ENCODE assay signal across 15 cellular contexts in the genomic region with DNA sequence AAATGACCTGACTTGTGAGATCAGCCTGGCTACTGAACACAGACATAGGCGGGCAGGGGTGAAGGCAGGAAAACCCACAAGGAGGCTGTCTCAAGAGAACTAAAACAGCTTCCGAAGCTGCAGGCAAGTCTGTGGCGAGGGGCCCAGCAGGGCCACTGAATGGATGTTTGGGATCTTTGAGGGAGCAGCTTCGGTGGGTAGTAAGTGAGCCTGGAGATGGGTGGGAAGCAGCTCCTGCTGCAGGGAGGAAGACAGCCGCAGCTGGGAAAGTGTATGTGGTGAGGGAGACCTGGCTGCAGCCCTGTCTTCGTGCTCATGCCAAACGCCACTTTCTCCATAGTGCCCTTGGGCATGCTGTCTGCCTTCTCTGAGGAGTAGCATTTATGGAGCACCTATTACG. TPM values are rescaled to one million over a fixed set of nuclear protein-coding genes. Genes with fewer than 3 reads are reported as not detected.
DNase-seq lines count a peak whose midpoint lies in the region; ATAC-seq and TF ChIP-seq lines count a peak whose summit lies in the region.
"Had no signal": no experiment of that assay in that cellular context is flagged by ENCODE, and none has a peak within 500 bp of the region (broad histone marks: within the 10 kb centered on the region; RNA-seq: fewer than 3 reads in every experiment).

No MANE protein-coding gene starts in this region.

- no peak overlapping the region for H2BK15ac ChIP-seq in mesenchymal stem cell (ENCODE audit: low read depth, poor library complexity, severe bottlenecking)

- H3K79me2 ChIP-seq in KMS-11 (ENCODE audit: insufficient read depth, low read depth) = peaks cover 67% of the 10 kb centered on the region

- H3K36me3 Mint-ChIP-seq in CD8-positive, alpha-beta T cell = peaks cover 55% of the 10 kb centered on the region
- peaks cover 4% of the 10 kb centered on the region for H3K36me3 Mint-ChIP-seq in activated naive CD8-positive, alpha-beta T cell treated with anti-CD3 and anti-CD28 coated beads, Interleukin-2, amount 10 ng/mL, durations not matched to agents 7 days and 5 days
- H3K36me3 Mint-ChIP-seq in natural killer cell = no peaks in the 10 kb centered on the region

- H3K27ac ChIP-seq in CD8-positive, alpha-beta T cell (ENCODE audit: low read depth, low read length) = no peak overlapping the region
- no peak overlapping the region for H3K27ac ChIP-seq in KMS-11
- H3K27ac ChIP-seq in mesenchymal stem cell (ENCODE audit: low read length, poor library complexity, severe bottlenecking) = no peak overlapping the region
- H3K27ac ChIP-seq: colonic mucosa, tibial artery had no signal

- H4K8ac ChIP-seq in mesenchymal stem cell (ENCODE audit: low read length) = no peak overlapping the region

- no peak for TF ChIP-seq CTCF in CD8-positive, alpha-beta T cell (IDR thresholded peaks at IDR 0.05)
- no peak for TF ChIP-seq CTCF in KMS-11 (conservative IDR thresholded peaks at IDR 0.05; ENCODE audit: low read depth, low read length)
- no peak for TF ChIP-seq CTCF in natural killer cell (IDR thresholded peaks at IDR 0.05)

- no peaks in the 10 kb centered on the region for H3K9me3 Mint-ChIP-seq in CD8-positive, alpha-beta T cell
- H3K9me3 Mint-ChIP-seq in activated naive CD8-positive, alpha-beta T cell treated with anti-CD3 and anti-CD28 coated beads, Interleukin-2, amount 10 ng/mL, durations not matched to agents 7 days and 5 days = no peaks in the 10 kb centered on the region
- H3K9me3 Mint-ChIP-seq in natural killer cell = no peaks in the 10 kb centered on the region
- H3K9me3 Mint-ChIP-seq: naive B cell had no signal

- no peak for DNase-seq in CD8-positive, alpha-beta T cell
- DNase-seq in activated naive CD8-positive, alpha-beta T cell treated with anti-CD3 and anti-CD28 coated beads, Interleukin-2, amount 10 ng/mL, durations not matched to agents 7 days and 5 days = no peak
- DNase-seq in natural killer cell = no peak
- no peak for DNase-seq in mesenchymal stem cell
- DNase-seq in SW 1271 (lab: John Stamatoyannopoulos, UW) = no peak
- DNase-seq: colonic mucosa, DMS 273 treated with DMSO at 0.1 percent for 48 hours, naive B cell, NCI-H446, tibial artery had no signal

- H4K20me1 ChIP-seq in KMS-11 (ENCODE audit: insufficient read depth) = no peaks in the 10 kb centered on the region

- CTCF ChIA-PET in CD8-positive, alpha-beta T cell (lab: Charles Lee) = interaction anchor here (3.0 kb wide), 1 partner anchor 14 kb away, joined by 12 read pairs; no protein-coding TSS in a partner anchor

- no peak overlapping the region for H3K18ac ChIP-seq in mesenchymal stem cell (ENCODE audit: low read depth in 1 of 2, low read length in 2 of 2)

- POLR2A ChIA-PET in CD8-positive, alpha-beta T cell (lab: Charles Lee) = no interaction called here
- POLR2A ChIA-PET in activated naive CD8-positive, alpha-beta T cell treated with anti-CD3 and anti-CD28 coated beads, Interleukin-2, amount 10 ng/mL, durations not matched to agents 7 days and 5 days (lab: Charles Lee) = interaction anchor here (1.0 kb wide), 1 partner anchor 26 kb away, joined by 3 read pairs; no protein-coding TSS in a partner anchor

- peaks cover 35% of the 10 kb centered on the region for H3K4me1 ChIP-seq in CD8-positive, alpha-beta T cell (ENCODE audit: insufficient read depth, low read length)
- H3K4me1 ChIP-seq in KMS-11 (ENCODE audit: low read depth, poor library complexity, severe bottlenecking) (peaks cover 33% of the 10 kb centered on the region), mesenchymal stem cell (ENCODE audit: control insufficient read depth, insufficient read depth, low read depth, low read length) (peaks cover 35% of the 10 kb centered on the region)

- H3K4me1 Mint-ChIP-seq in CD8-positive, alpha-beta T cell (ENCODE audit: low read depth) = peaks cover 46% of the 10 kb centered on the region
- H3K4me1 Mint-ChIP-seq in activated naive CD8-positive, alpha-beta T cell treated with anti-CD3 and anti-CD28 coated beads, Interleukin-2, amount 10 ng/mL, durations not matched to agents 7 days and 5 days = peaks cover 35% of the 10 kb centered on the region
- H3K4me1 Mint-ChIP-seq in natural killer cell = peaks cover 39 to 52% of the 10 kb centered on the region in 2 donors

- no peak for ATAC-seq in CD8-positive, alpha-beta T cell
- ATAC-seq in activated naive CD8-positive, alpha-beta T cell treated with anti-CD3 and anti-CD28 coated beads, Interleukin-2, amount 10 ng/mL, durations not matched to agents 7 days and 5 days (ENCODE audit: low read depth) = no peak
- no peak for ATAC-seq in natural killer cell
- ATAC-seq in HG03280 (IDR thresholded peaks at IDR 0.05; ENCODE audit: unreplicated experiment) = no peak
- ATAC-seq in HG02970 (IDR thresholded peaks at IDR 0.05; ENCODE audit: low FRiP score, unreplicated experiment) = no peak

- no peak overlapping the region for H2BK12ac ChIP-seq in mesenchymal stem cell (ENCODE audit: low read length in 2 of 2)

- H2AFZ ChIP-seq in KMS-11 (ENCODE audit: low read depth) (no peak overlapping the region), mesenchymal stem cell (ENCODE audit: low read depth, low read length) (no peak overlapping the region)

- WGBS in mesenchymal stem cell = over 99% methylated on average over 8 of the region's 8 CpGs

- H3K9ac ChIP-seq in KMS-11 = no peak overlapping the region
- no peak overlapping the region for H3K9ac ChIP-seq in mesenchymal stem cell (ENCODE audit: low read length)

- H3K14ac ChIP-seq in mesenchymal stem cell (ENCODE audit: low read length in 2 of 2) = no peak overlapping the region

- H3K79me1 ChIP-seq in mesenchymal stem cell (replicated peaks; ENCODE audit: low read length, poor library complexity, severe bottlenecking) = peaks cover 28% of the 10 kb centered on the region

- no peak overlapping the region for H4K91ac ChIP-seq in mesenchymal stem cell (ENCODE audit: low read length)

- no peak overlapping the region for H3K23ac ChIP-seq in mesenchymal stem cell (ENCODE audit: low read length in 2 of 2)

- H3K27me3 Mint-ChIP-seq in CD8-positive, alpha-beta T cell (ENCODE audit: low read depth) = no peaks in the 10 kb centered on the region
- no peaks in the 10 kb centered on the region for H3K27me3 Mint-ChIP-seq in activated naive CD8-positive, alpha-beta T cell treated with anti-CD3 and anti-CD28 coated beads, Interleukin-2, amount 10 ng/mL, durations not matched to agents 7 days and 5 days
- H3K27me3 Mint-ChIP-seq in natural killer cell (ENCODE audit: low read depth in 2 of 2) = no peaks in the 10 kb centered on the region
- H3K27me3 Mint-ChIP-seq: naive B cell had no signal

- H3K9me3 ChIP-seq in CD8-positive, alpha-beta T cell (ENCODE audit: low read length) = no peaks in the 10 kb centered on the region
- H3K9me3 ChIP-seq in mesenchymal stem cell (ENCODE audit: control insufficient read depth, low read length) = no peaks in the 10 kb centered on the region
- H3K9me3 ChIP-seq: colonic mucosa, tibial artery had no signal

- no peak overlapping the region for H3K4me3 ChIP-seq in CD8-positive, alpha-beta T cell (ENCODE audit: low read depth, low read length)
- no peak overlapping the region for H3K4me3 ChIP-seq in KMS-11 (IDR thresholded peaks at IDR 0.05; ENCODE audit: insufficient read depth, low read depth, low read length)
- H3K4me3 ChIP-seq in mesenchymal stem cell (ENCODE audit: insufficient read depth in 1 of 2, low read depth in 1 of 2, low read length in 2 of 2) = peak overlapping the region in 1 of 2 experiments; percentile 93
- H3K4me3 ChIP-seq: colonic mucosa, smooth muscle cell, tibial artery had no signal

- intact Hi-C loops in CD8-positive, alpha-beta T cell (cut with DNase I, micrococcal nuclease) = loop anchor here in 1 of 2 experiments (10.0 kb wide), 1 partner anchor 1279 kb away; a partner anchor contains a TSS
- intact Hi-C loops in natural killer cell (cut with micrococcal nuclease) = no loop called here

- no peak overlapping the region for H2BK5ac ChIP-seq in mesenchymal stem cell (ENCODE audit: low read depth, low read length, poor library complexity, severe bottlenecking)

- no peaks in the 10 kb centered on the region for H3K27me3 ChIP-seq in CD8-positive, alpha-beta T cell (ENCODE audit: insufficient read depth, low read length)
- H3K27me3 ChIP-seq in KMS-11 (ENCODE audit: insufficient read depth, low read depth) (no peaks in the 10 kb centered on the region), mesenchymal stem cell (ENCODE audit: control insufficient read depth in 1 of 2, insufficient read depth in 1 of 2, low read length in 2 of 2) (no peaks in the 10 kb centered on the region)
- H3K27me3 ChIP-seq: colonic mucosa, tibial artery had no signal

- peak overlapping the region; percentile 81 for H3K4me2 ChIP-seq in KMS-11
- H3K4me2 ChIP-seq in mesenchymal stem cell (ENCODE audit: low read length, poor library complexity, severe bottlenecking) = no peak overlapping the region

- peak overlapping the region; percentile 15 for H3K27ac Mint-ChIP-seq in CD8-positive, alpha-beta T cell
- peak overlapping the region; percentile 63 for H3K27ac Mint-ChIP-seq in activated naive CD8-positive, alpha-beta T cell treated with anti-CD3 and anti-CD28 coated beads, Interleukin-2, amount 10 ng/mL, durations not matched to agents 7 days and 5 days
- H3K27ac Mint-ChIP-seq in natural killer cell = peak overlapping the region in 1 of 2 donors; percentile 91

- H2BK120ac ChIP-seq in mesenchymal stem cell (ENCODE audit: low read depth, low read length) = no peak overlapping the region

- no peak overlapping the region for H3K4ac ChIP-seq in mesenchymal stem cell (ENCODE audit: low read depth in 1 of 2, low read length in 2 of 2)

- peaks cover 17% of the 10 kb centered on the region for H3K36me3 ChIP-seq in CD8-positive, alpha-beta T cell (ENCODE audit: insufficient read depth, low read length)
- H3K36me3 ChIP-seq in KMS-11 (ENCODE audit: insufficient read depth) (no peaks in the 10 kb centered on the region; the same call in 1 of the 2 replicates), mesenchymal stem cell (ENCODE audit: control insufficient read depth in 1 of 2, insufficient read depth in 2 of 2, low read depth in 1 of 2, low read length in 2 of 2) (peaks cover 28 to 38% of the 10 kb centered on the region in 2 experiments)
- H3K36me3 ChIP-seq: colonic mucosa had no signal

- no peak overlapping the region for H2AK5ac ChIP-seq in mesenchymal stem cell (ENCODE audit: low read length, severe bottlenecking)

- H3K4me3 Mint-ChIP-seq in CD8-positive, alpha-beta T cell = peak overlapping the region; percentile 32
- peak overlapping the region; percentile 0 for H3K4me3 Mint-ChIP-seq in activated naive CD8-positive, alpha-beta T cell treated with anti-CD3 and anti-CD28 coated beads, Interleukin-2, amount 10 ng/mL, durations not matched to agents 7 days and 5 days
- H3K4me3 Mint-ChIP-seq in natural killer cell = peak overlapping the region; percentile 28

RNA-seq across cellular contexts. Expression of a gene that starts 3.4 kb away (rescaled TPM):
- 10 to 100 TPM; 10.8 to 11.9 TPM for total RNA-seq in CD8-positive, alpha-beta T cell
- total RNA-seq in activated naive CD8-positive, alpha-beta T cell treated with anti-CD3 and anti-CD28 coated beads, Interleukin-2, amount 10 ng/mL, durations not matched to agents 7 days and 5 days = 10 to 100 TPM; 16.9 to 17.1 TPM
- total RNA-seq in natural killer cell = 10 to 100 TPM; 10.6 to 12.5 (median 10.7) TPM
- 28.2 TPM for polyA plus RNA-seq in mesenchymal stem cell (2013, experiment 1 of 2)
- 28.3 TPM for polyA plus RNA-seq in mesenchymal stem cell (2013, experiment 2 of 2)

RNA-seq across cellular contexts. Expression of a gene that starts 10.4 kb away (rescaled TPM):
- total RNA-seq in CD8-positive, alpha-beta T cell = under 1 TPM; 0.19 to 0.22 TPM
- total RNA-seq in activated naive CD8-positive, alpha-beta T cell treated with anti-CD3 and anti-CD28 coated beads, Interleukin-2, amount 10 ng/mL, durations not matched to agents 7 days and 5 days = 1 to 10 TPM; 2.5 to 2.9 TPM
- 10 to 100 TPM in 1 of 3 donors, 1 to 10 TPM in 1, under 1 TPM in 1; 0.66 to 12.4 (median 1.7) TPM for total RNA-seq in natural killer cell
- polyA plus RNA-seq in mesenchymal stem cell (2013, experiment 1 of 2) = 0.36 TPM
- 0.37 TPM for polyA plus RNA-seq in mesenchymal stem cell (2013, experiment 2 of 2)
- total RNA-seq: kidney epithelial cell had no signal

RNA-seq across cellular contexts. Expression of a gene that starts 22.0 kb away (rescaled TPM):
- not detected for total RNA-seq in CD8-positive, alpha-beta T cell
- total RNA-seq in activated naive CD8-positive, alpha-beta T cell treated with anti-CD3 and anti-CD28 coated beads, Interleukin-2, amount 10 ng/mL, durations not matched to agents 7 days and 5 days = under 1 TPM; 0.44 to 0.60 TPM
- under 1 TPM in 1 of 3 donors, not detected in 2; 0.35 TPM for total RNA-seq in natural killer cell
- 0.44 TPM for polyA plus RNA-seq in mesenchymal stem cell (2013, experiment 1 of 2)
- 0.42 TPM for polyA plus RNA-seq in mesenchymal stem cell (2013, experiment 2 of 2)
- total RNA-seq: kidney epithelial cell had no signal
